8 cellular contexts compared by ENCODE assay signal in genomic region chr17:48831549-48831883, GRCh38. TPM values are rescaled to one million over a fixed set of nuclear protein-coding genes. Genes with fewer than 3 reads are reported as not detected.
A peak's percentile ranks its signal among the peaks of the same experiment; 100 is the strongest.
DNase-seq lines count a peak whose midpoint lies in the region; ATAC-seq and TF ChIP-seq lines count a peak whose summit lies in the region.

No MANE protein-coding gene starts in this region.

- no peaks in the 10 kb centered on the region for H3K9me2 ChIP-seq in DOHH2 (replicated peaks; ENCODE audit: control insufficient read depth, low read length)

- H3K36me3 ChIP-seq in DOHH2 (ENCODE audit: control insufficient read depth, low read length): no peaks in the 10 kb centered on the region
- no peaks in the 10 kb centered on the region for H3K36me3 ChIP-seq in SK-N-MC (ENCODE audit: insufficient read depth, low read length)
- H3K36me3 ChIP-seq in rectal smooth muscle tissue (ENCODE audit: control insufficient read depth, insufficient read depth, low read length): no peaks in the 10 kb centered on the region

- H3K9ac ChIP-seq in SK-N-MC (ENCODE audit: insufficient read length) (peak overlapping the region; percentile 81), rectal smooth muscle tissue (ENCODE audit: low read length) (peak overlapping the region; percentile 7)

- peak overlapping the region; percentile 95 for H3K4me2 ChIP-seq in DOHH2 (ENCODE audit: low read length)

- no peak for ATAC-seq in esophagus mucosa

- H4K20me1 ChIP-seq in DOHH2 (ENCODE audit: control insufficient read depth, insufficient read depth, low read depth, low read length): no peaks in the 10 kb centered on the region

- H3K27ac ChIP-seq in DOHH2 (ENCODE audit: low read depth, low read length) (no peak overlapping the region), SK-N-MC (peak overlapping the region; percentile 15; the same call in 1 of the 2 replicates), rectal smooth muscle tissue (ENCODE audit: low read depth, low read length) (peak overlapping the region; percentile 1)

- H3K27me3 ChIP-seq in DOHH2 (ENCODE audit: control insufficient read depth, low read length): no peaks in the 10 kb centered on the region
- no peaks in the 10 kb centered on the region for H3K27me3 ChIP-seq in rectal smooth muscle tissue (ENCODE audit: control insufficient read depth, insufficient read depth, low read length)

- no peaks in the 10 kb centered on the region for H3F3A ChIP-seq in DOHH2 (ENCODE audit: control insufficient read depth, insufficient read depth)

- H3K4me1 ChIP-seq in DOHH2 (ENCODE audit: control insufficient read depth, low read length) (peaks cover 7% of the 10 kb centered on the region), rectal smooth muscle tissue (ENCODE audit: control insufficient read depth, insufficient read depth, low read length) (peaks cover 3% of the 10 kb centered on the region)

- H3K9me3 ChIP-seq in DOHH2 (ENCODE audit: control insufficient read depth, insufficient read depth, low read length): no peaks in the 10 kb centered on the region
- no peaks in the 10 kb centered on the region for H3K9me3 ChIP-seq in SK-N-MC (ENCODE audit: low read depth, low read length)

- no peak for DNase-seq in SK-N-MC (ENCODE audit: low read depth, low spot score)
- DNase-seq in fibroblast of mammary gland (ENCODE audit: low read depth): no peak
- DNase-seq in NCI-H2107 treated with DMSO at 0.1 percent for 48 hours (lab: John Stamatoyannopoulos, UW; ENCODE audit: unreplicated experiment): no peak
- DNase-seq in NCI-H526 (lab: John Stamatoyannopoulos, UW): no peak
- no peak for DNase-seq in SK-N-DZ (ENCODE audit: low spot score)

- peaks cover 5% of the 10 kb centered on the region for H3K79me2 ChIP-seq in DOHH2 (ENCODE audit: control insufficient read depth, low read length)

- H3K4me3 ChIP-seq in DOHH2 (ENCODE audit: low read length) (peak overlapping the region; percentile 94), SK-N-MC (peak overlapping the region; percentile 91), fibroblast of mammary gland (ENCODE audit: control insufficient read depth, low read depth, low read length) (peak overlapping the region; percentile 93), rectal smooth muscle tissue (ENCODE audit: low read length) (peak overlapping the region; percentile 89)

- TF ChIP-seq CTCF in DOHH2 (IDR thresholded peaks at IDR 0.05; ENCODE audit: low read depth, low read length, poor library complexity, severe bottlenecking) (no peak), fibroblast of mammary gland (conservative IDR thresholded peaks at IDR 0.05; ENCODE audit: control insufficient read depth, insufficient read depth, low read depth, low read length) (no peak)

RNA-seq across cellular contexts. Expression of gene CALCOCO2, which starts 0.7 kb away (rescaled TPM):
- 24.5 and 35.7 TPM in 2 replicates for polyA plus RNA-seq in SK-N-DZ (2014; cell fraction: cytosol; rRNA removed)
- polyA plus RNA-seq in SK-N-DZ (2014; cell fraction: nucleus; rRNA removed): 30.8 and 35.2 TPM in 2 replicates
- 100 TPM for total RNA-seq in esophagus mucosa

RNA-seq across cellular contexts. Expression of gene TTLL6, which starts 14.5 kb away (rescaled TPM):
- 0.03 and 0.14 TPM in 2 replicates for polyA plus RNA-seq in SK-N-DZ (2014; cell fraction: cytosol; rRNA removed)
- polyA plus RNA-seq in SK-N-DZ (2014; cell fraction: nucleus; rRNA removed): 0.50 and 1.2 TPM in 2 replicates
- total RNA-seq in esophagus mucosa: 0.12 TPM
